1 cellular context compared by ENCODE assay signal in the genomic region with DNA sequence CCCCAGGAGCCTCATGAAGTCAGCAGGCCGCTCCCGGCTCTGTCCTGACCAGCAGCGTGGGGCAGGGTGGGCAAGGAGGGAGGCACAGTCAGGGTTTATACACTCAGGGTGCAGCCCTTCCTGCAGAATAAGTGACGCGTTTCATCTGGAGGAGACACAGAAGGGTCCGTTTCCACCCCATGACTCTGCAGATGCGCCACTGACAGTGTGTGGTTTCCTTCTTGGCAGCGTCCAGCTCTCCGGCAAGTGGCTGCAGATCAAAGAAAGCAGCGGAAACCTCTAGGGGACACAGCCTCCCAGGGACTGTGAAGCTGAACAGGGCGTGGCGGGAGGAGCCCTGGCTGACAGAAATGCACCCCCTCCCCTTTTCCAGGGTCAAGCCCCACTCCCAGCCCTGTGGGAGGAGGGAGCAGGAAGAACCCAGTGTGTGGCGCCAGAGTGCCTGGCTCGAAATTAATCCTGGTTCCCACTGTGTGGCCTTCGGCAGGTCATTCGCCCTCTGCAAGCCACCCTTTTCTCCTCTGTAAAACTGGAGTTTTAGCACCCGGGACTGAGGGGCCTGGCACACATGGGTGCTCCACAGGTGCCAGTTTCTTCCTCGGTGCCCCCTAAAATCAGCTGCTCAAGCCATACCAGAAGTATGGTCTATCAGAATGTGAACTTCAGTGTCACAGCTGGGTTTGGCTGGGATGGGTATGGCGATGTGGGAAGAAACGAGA.
A peak's percentile ranks its signal among the peaks of the same experiment; 100 is the strongest.
TF ChIP-seq lines count a peak whose summit lies in the region.

No MANE protein-coding gene starts in this region.

TF ChIP-seq in HepG2, 621 proteins besides CTCF, POLR2A, EP300 and RAD21 (continued from another document):
- TF ChIP-seq ZNF543 (CRISPR knock-in tag; IDR thresholded peaks at IDR 0.05) (peak; percentile 91), ZNF792 (CRISPR knock-in tag; IDR thresholded peaks at IDR 0.05) (peak; percentile 59), SUZ12 (IDR thresholded peaks at IDR 0.05; ENCODE audit: low read depth, low read length) (no peak), ZSCAN29 (CRISPR knock-in tag; conservative IDR thresholded peaks at IDR 0.05) (peak; percentile 71; the same call in 1 of the 2 replicates), ZNF678 (CRISPR knock-in tag; IDR thresholded peaks at IDR 0.05) (0 out of 2 replicates have a peak, but pooled peaks have one; percentile 51)
- TF ChIP-seq, protein P1, sequence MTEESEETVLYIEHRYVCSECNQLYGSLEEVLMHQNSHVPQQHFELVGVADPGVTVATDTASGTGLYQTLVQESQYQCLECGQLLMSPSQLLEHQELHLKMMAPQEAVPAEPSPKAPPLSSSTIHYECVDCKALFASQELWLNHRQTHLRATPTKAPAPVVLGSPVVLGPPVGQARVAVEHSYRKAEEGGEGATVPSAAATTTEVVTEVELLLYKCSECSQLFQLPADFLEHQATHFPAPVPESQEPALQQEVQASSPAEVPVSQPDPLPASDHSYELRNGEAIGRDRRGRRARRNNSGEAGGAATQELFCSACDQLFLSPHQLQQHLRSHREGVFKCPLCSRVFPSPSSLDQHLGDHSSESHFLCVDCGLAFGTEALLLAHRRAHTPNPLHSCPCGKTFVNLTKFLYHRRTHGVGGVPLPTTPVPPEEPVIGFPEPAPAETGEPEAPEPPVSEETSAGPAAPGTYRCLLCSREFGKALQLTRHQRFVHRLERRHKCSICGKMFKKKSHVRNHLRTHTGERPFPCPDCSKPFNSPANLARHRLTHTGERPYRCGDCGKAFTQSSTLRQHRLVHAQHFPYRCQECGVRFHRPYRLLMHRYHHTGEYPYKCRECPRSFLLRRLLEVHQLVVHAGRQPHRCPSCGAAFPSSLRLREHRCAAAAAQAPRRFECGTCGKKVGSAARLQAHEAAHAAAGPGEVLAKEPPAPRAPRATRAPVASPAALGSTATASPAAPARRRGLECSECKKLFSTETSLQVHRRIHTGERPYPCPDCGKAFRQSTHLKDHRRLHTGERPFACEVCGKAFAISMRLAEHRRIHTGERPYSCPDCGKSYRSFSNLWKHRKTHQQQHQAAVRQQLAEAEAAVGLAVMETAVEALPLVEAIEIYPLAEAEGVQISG (CRISPR knock-in tag; IDR thresholded peaks at IDR 0.05): peak; percentile 75
- TF ChIP-seq, protein P2, sequence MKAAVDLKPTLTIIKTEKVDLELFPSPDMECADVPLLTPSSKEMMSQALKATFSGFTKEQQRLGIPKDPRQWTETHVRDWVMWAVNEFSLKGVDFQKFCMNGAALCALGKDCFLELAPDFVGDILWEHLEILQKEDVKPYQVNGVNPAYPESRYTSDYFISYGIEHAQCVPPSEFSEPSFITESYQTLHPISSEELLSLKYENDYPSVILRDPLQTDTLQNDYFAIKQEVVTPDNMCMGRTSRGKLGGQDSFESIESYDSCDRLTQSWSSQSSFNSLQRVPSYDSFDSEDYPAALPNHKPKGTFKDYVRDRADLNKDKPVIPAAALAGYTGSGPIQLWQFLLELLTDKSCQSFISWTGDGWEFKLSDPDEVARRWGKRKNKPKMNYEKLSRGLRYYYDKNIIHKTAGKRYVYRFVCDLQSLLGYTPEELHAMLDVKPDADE (CRISPR knock-in tag; IDR thresholded peaks at IDR 0.05): no peak
